In the genomic region with DNA sequence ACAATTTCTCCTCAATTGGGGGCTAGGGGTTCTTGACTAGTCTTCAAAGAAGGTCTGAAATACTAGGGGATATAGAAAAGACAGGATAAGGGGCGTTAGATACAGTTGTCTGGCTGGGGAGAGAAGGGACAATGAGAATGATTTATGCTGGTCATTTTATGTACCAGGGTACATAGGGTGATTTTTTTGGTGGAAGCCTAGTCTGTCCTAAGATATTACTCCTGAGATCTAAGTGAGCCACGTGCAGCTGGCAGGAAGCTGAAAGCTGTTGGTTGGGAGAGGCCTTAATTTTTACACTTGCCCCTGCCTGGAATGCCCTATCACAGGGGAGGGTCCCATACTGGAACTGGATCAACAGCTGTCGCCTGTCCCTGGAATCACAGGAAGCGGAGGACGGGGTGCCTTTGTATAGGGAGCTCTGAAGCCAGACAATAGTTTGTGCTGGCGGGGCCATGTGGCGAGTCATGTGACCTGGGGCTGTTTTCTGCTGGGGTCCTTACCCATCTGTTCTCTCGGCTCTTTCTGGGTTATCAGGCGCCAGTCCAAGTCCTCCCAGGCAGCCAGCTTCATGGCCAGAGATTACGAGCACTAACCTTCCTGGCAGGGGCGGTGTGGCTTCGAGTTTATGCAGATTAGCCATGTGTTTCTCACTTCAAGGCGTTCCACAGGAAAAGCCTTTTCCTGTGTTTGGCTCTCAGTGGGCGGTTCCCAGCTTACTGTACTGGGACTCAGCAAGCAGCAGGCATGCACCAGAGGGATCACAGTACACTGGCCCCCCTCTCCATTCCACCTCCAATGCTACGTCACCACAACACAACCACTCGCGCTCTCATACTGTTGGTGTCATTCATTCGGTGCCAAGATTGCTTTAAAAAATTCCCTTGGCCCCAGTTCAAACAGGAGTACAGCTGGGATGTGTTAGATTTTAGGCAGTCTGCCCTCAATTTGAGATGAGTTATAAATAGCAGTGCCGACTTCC, we compare ENCODE assay signal across 1 cellular context.
TF ChIP-seq lines count a peak whose summit lies in the region.

No MANE protein-coding gene starts in this region.

TF ChIP-seq in WTC11, 78 proteins besides CTCF, POLR2A, EP300 and RAD21 (continued from another document and continues in another):
- TF ChIP-seq, protein P1, sequence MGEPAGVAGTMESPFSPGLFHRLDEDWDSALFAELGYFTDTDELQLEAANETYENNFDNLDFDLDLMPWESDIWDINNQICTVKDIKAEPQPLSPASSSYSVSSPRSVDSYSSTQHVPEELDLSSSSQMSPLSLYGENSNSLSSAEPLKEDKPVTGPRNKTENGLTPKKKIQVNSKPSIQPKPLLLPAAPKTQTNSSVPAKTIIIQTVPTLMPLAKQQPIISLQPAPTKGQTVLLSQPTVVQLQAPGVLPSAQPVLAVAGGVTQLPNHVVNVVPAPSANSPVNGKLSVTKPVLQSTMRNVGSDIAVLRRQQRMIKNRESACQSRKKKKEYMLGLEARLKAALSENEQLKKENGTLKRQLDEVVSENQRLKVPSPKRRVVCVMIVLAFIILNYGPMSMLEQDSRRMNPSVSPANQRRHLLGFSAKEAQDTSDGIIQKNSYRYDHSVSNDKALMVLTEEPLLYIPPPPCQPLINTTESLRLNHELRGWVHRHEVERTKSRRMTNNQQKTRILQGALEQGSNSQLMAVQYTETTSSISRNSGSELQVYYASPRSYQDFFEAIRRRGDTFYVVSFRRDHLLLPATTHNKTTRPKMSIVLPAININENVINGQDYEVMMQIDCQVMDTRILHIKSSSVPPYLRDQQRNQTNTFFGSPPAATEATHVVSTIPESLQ (CRISPR knock-in tag; IDR thresholded peaks at IDR 0.05): no peak
- TF ChIP-seq NFYB (CRISPR knock-in tag; conservative IDR thresholded peaks at IDR 0.05; ENCODE audit: low read depth): no peak
- no peak for TF ChIP-seq CBFB (CRISPR knock-in tag; IDR thresholded peaks at IDR 0.05; ENCODE audit: low read depth)
- TF ChIP-seq, protein P2, sequence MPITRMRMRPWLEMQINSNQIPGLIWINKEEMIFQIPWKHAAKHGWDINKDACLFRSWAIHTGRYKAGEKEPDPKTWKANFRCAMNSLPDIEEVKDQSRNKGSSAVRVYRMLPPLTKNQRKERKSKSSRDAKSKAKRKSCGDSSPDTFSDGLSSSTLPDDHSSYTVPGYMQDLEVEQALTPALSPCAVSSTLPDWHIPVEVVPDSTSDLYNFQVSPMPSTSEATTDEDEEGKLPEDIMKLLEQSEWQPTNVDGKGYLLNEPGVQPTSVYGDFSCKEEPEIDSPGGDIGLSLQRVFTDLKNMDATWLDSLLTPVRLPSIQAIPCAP (CRISPR knock-in tag; IDR thresholded peaks at IDR 0.05): no peak
- no peak for TF ChIP-seq JAZF1 (CRISPR knock-in tag; IDR thresholded peaks at IDR 0.05)
- no peak for TF ChIP-seq MXD4 (CRISPR knock-in tag; IDR thresholded peaks at IDR 0.05; ENCODE audit: borderline replicate concordance)
- no peak for TF ChIP-seq ZBTB43 (CRISPR knock-in tag; IDR thresholded peaks at IDR 0.05)
- TF ChIP-seq E2F1 (CRISPR knock-in tag; IDR thresholded peaks at IDR 0.05): no peak
- TF ChIP-seq ZSCAN18 (CRISPR knock-in tag; IDR thresholded peaks at IDR 0.05): no peak
- TF ChIP-seq OVOL2 (CRISPR knock-in tag; IDR thresholded peaks at IDR 0.05; ENCODE audit: borderline replicate concordance): no peak
- no peak; the same call in 1 of the 2 replicates for TF ChIP-seq ZNF232 (CRISPR knock-in tag; IDR thresholded peaks at IDR 0.05)
- no peak for TF ChIP-seq NR1H2 (CRISPR knock-in tag; IDR thresholded peaks at IDR 0.05)
- TF ChIP-seq MLX (CRISPR knock-in tag; IDR thresholded peaks at IDR 0.05): no peak
- no peak for TF ChIP-seq ZNF281 (CRISPR knock-in tag; IDR thresholded peaks at IDR 0.05)
- TF ChIP-seq ZNF121 (CRISPR knock-in tag; IDR thresholded peaks at IDR 0.05): no peak
- 0 out of 2 replicates have a peak, but pooled peaks have one; percentile 19 for TF ChIP-seq ETV6 (CRISPR knock-in tag; IDR thresholded peaks at IDR 0.05)
- TF ChIP-seq, protein P3, sequence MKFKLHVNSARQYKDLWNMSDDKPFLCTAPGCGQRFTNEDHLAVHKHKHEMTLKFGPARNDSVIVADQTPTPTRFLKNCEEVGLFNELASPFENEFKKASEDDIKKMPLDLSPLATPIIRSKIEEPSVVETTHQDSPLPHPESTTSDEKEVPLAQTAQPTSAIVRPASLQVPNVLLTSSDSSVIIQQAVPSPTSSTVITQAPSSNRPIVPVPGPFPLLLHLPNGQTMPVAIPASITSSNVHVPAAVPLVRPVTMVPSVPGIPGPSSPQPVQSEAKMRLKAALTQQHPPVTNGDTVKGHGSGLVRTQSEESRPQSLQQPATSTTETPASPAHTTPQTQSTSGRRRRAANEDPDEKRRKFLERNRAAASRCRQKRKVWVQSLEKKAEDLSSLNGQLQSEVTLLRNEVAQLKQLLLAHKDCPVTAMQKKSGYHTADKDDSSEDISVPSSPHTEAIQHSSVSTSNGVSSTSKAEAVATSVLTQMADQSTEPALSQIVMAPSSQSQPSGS (CRISPR knock-in tag; IDR thresholded peaks at IDR 0.05; ENCODE audit: borderline replicate concordance, low read depth): no peak
- no peak for TF ChIP-seq ZNF671 (CRISPR knock-in tag; IDR thresholded peaks at IDR 0.05)
- no peak for TF ChIP-seq ZNF138 (CRISPR knock-in tag; conservative IDR thresholded peaks at IDR 0.05)
- TF ChIP-seq E2F4 (CRISPR knock-in tag; IDR thresholded peaks at IDR 0.05; ENCODE audit: borderline replicate concordance, low read depth): no peak
- TF ChIP-seq, protein P4, sequence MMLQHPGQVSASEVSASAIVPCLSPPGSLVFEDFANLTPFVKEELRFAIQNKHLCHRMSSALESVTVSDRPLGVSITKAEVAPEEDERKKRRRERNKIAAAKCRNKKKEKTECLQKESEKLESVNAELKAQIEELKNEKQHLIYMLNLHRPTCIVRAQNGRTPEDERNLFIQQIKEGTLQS (CRISPR knock-in tag; conservative IDR thresholded peaks at IDR 0.05): no peak
- TF ChIP-seq SOX15 (CRISPR knock-in tag; IDR thresholded peaks at IDR 0.05): no peak
- no peak for TF ChIP-seq ELF4 (CRISPR knock-in tag; IDR thresholded peaks at IDR 0.05; ENCODE audit: low read depth)
- TF ChIP-seq AR (CRISPR knock-in tag; IDR thresholded peaks at IDR 0.05): no peak
- TF ChIP-seq, protein P5, sequence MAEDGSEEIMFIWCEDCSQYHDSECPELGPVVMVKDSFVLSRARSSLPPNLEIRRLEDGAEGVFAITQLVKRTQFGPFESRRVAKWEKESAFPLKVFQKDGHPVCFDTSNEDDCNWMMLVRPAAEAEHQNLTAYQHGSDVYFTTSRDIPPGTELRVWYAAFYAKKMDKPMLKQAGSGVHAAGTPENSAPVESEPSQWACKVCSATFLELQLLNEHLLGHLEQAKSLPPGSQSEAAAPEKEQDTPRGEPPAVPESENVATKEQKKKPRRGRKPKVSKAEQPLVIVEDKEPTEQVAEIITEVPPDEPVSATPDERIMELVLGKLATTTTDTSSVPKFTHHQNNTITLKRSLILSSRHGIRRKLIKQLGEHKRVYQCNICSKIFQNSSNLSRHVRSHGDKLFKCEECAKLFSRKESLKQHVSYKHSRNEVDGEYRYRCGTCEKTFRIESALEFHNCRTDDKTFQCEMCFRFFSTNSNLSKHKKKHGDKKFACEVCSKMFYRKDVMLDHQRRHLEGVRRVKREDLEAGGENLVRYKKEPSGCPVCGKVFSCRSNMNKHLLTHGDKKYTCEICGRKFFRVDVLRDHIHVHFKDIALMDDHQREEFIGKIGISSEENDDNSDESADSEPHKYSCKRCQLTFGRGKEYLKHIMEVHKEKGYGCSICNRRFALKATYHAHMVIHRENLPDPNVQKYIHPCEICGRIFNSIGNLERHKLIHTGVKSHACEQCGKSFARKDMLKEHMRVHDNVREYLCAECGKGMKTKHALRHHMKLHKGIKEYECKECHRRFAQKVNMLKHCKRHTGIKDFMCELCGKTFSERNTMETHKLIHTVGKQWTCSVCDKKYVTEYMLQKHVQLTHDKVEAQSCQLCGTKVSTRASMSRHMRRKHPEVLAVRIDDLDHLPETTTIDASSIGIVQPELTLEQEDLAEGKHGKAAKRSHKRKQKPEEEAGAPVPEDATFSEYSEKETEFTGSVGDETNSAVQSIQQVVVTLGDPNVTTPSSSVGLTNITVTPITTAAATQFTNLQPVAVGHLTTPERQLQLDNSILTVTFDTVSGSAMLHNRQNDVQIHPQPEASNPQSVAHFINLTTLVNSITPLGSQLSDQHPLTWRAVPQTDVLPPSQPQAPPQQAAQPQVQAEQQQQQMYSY (CRISPR knock-in tag; IDR thresholded peaks at IDR 0.05): peak; percentile 70
- no peak for TF ChIP-seq ZNF423 (CRISPR knock-in tag; IDR thresholded peaks at IDR 0.05)
